1 cellular context compared by ENCODE assay signal in the genomic region with DNA sequence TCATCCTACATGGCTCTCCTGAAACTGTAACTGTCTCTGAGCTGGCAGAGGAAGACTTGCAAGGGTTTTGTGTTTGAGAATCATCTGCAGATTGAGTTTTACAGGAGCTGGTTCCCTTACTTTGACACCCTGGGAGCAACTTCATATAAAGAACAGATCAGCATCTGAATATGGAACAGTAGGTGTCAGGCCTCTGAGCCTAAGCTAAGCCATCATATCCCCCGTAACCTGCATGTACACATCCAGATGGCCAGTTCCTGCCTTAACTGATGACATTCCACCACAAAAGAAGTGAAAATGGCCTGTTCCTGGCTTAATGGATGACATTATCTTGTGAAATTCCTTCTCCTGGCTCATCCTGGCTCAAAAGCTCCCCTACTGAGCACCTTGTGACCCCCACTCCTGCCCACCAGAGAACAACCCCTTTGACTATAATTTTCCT.
TF ChIP-seq lines count a peak whose summit lies in the region.

No MANE protein-coding gene starts in this region.

TF ChIP-seq in WTC11, 78 proteins besides CTCF, POLR2A, EP300 and RAD21:
- TF ChIP-seq, protein P1, sequence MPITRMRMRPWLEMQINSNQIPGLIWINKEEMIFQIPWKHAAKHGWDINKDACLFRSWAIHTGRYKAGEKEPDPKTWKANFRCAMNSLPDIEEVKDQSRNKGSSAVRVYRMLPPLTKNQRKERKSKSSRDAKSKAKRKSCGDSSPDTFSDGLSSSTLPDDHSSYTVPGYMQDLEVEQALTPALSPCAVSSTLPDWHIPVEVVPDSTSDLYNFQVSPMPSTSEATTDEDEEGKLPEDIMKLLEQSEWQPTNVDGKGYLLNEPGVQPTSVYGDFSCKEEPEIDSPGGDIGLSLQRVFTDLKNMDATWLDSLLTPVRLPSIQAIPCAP (CRISPR knock-in tag; IDR thresholded peaks at IDR 0.05) = peak; percentile 73; the same call in 1 of the 2 replicates
- TF ChIP-seq TEAD1 (CRISPR knock-in tag; IDR thresholded peaks at IDR 0.05) = peak; percentile 69; the same call in 1 of the 2 replicates
